In genomic region chr16:89670496-89671431, GRCh38 we compare ENCODE assay signal across 14 cellular contexts. TPM values are rescaled to one million over a fixed set of nuclear protein-coding genes. Genes with fewer than 3 reads are reported as not detected.
DNase-seq lines count a peak whose midpoint lies in the region; ATAC-seq and TF ChIP-seq lines count a peak whose summit lies in the region.
"Had no signal": no experiment of that assay in that cellular context is flagged by ENCODE, and none has a peak within 500 bp of the region (broad histone marks: within the 10 kb centered on the region; RNA-seq: fewer than 3 reads in every experiment).

No MANE protein-coding gene starts in this region.

- H3K9me3 ChIP-seq in A673 (ENCODE audit: low read depth, low read length, poor library complexity, severe bottlenecking) (no peaks in the 10 kb centered on the region), HCT116 (ENCODE audit: control insufficient read depth in 1 of 2, insufficient read depth in 1 of 2, low read depth in 1 of 2, low read length in 2 of 2) (peaks cover 1 to 5% of the 10 kb centered on the region in 2 experiments; a peak in 1 of 4 replicates), SK-N-SH (no peaks in the 10 kb centered on the region)
- H3K9me3 ChIP-seq: HAP-1 had no signal

- DNase-seq in A673 (ENCODE audit: low spot score) (no peak), HCT116 (ENCODE audit: low read depth, low spot score) (no peak), SK-N-SH (no peak), fibroblast of villous mesenchyme (ENCODE audit: low read depth) (peak; percentile 44), NCI-H187 (lab: John Stamatoyannopoulos, UW) (no peak), HT-29 (ENCODE audit: low spot score) (no peak), NCI-H1105 (lab: John Stamatoyannopoulos, UW) (no peak)
- DNase-seq: activated CD4-positive, alpha-beta T cell treated with anti-CD3 and anti-CD28 coated beads, Interleukin-2, amount 10 ng/mL, durations not matched to agents 24 days and 14 days; CD4-positive, CD25-positive, alpha-beta regulatory T cell; central memory CD4-positive, alpha-beta T cell; NCI-H2081 treated with DMSO at 0.1 percent for 48 hours; stimulated activated naive B cell treated with anti-CD40 and anti-IgM and Interleukin-4, amounts not matched to agents 10 μg/mL and 1 μg/mL and 100 μg/mL, for 72 hours had no signal

- H3K79me2 ChIP-seq in HCT116 (ENCODE audit: insufficient read depth, low read length) (no peaks in the 10 kb centered on the region), SK-N-SH (ENCODE audit: insufficient read depth) (no peaks in the 10 kb centered on the region)

- H4K20me1 ChIP-seq in HCT116 (ENCODE audit: insufficient read depth): no peaks in the 10 kb centered on the region
- no peaks in the 10 kb centered on the region for H4K20me1 ChIP-seq in SK-N-SH (ENCODE audit: insufficient read depth)

- RAD21 ChIA-PET in HCT116 (lab: Charles Lee; ENCODE audit: low non-redundant PET in 1 of 2, low total read pairs in 2 of 2, uncharacterized antibody in 2 of 2, unreplicated experiment in 2 of 2): interaction anchor here in 1 of 2 experiments (0.6 kb wide), 1 partner anchor 37 kb away, joined by 3 read pairs; no protein-coding TSS in a partner anchor

- no peaks in the 10 kb centered on the region for H3K36me3 ChIP-seq in A673 (ENCODE audit: insufficient read depth, low read length, poor library complexity, severe bottlenecking)
- no peaks in the 10 kb centered on the region for H3K36me3 ChIP-seq in HCT116 (ENCODE audit: control insufficient read depth in 1 of 2, insufficient read depth in 2 of 2, low read length in 2 of 2)
- peaks cover 0 to 4% of the 10 kb centered on the region in 2 experiments for H3K36me3 ChIP-seq in SK-N-SH (replicated peaks in 1 of 2; ENCODE audit: control insufficient read depth in 1 of 2, insufficient read depth in 2 of 2, low read length in 1 of 2)
- H3K36me3 ChIP-seq: HAP-1 had no signal

- H2AFZ ChIP-seq in HCT116 (ENCODE audit: low read depth, low read length, poor library complexity, severe bottlenecking) (no peak overlapping the region), SK-N-SH (ENCODE audit: low read depth) (no peak overlapping the region)

- TF ChIP-seq POLR2A in HCT116 (IDR thresholded peaks at IDR 0.05; ENCODE audit: borderline replicate concordance, extremely low read depth, insufficient read depth, insufficient read length): no peak

- H3K9me2 ChIP-seq in HCT116 (ENCODE audit: insufficient read depth) (no peaks in the 10 kb centered on the region), SK-N-SH (no peaks in the 10 kb centered on the region)

- TF ChIP-seq RAD21 in HCT116 (IDR thresholded peaks at IDR 0.05; ENCODE audit: low read depth) (no peak), SK-N-SH (IDR thresholded peaks at IDR 0.05; ENCODE audit: low read length) (no peak)

- WGBS in SK-N-SH (ENCODE audit: low lambda C conversion rate): 86% methylated on average over 7 of the region's 10 CpGs

- no peak for TF ChIP-seq CTCF in A673 (conservative IDR thresholded peaks at IDR 0.05; ENCODE audit: low read depth, low read length)
- TF ChIP-seq CTCF in HCT116 (IDR thresholded peaks at IDR 0.05 in 2 of 3, conservative IDR thresholded peaks at IDR 0.05 in 1 of 3; ENCODE audit: borderline replicate concordance in 1 of 3, insufficient read depth in 1 of 3, low read depth in 2 of 3, low read length in 2 of 3): no peak
- TF ChIP-seq CTCF in SK-N-SH (IDR thresholded peaks at IDR 0.05): no peak
- TF ChIP-seq CTCF in fibroblast of villous mesenchyme (IDR thresholded peaks at IDR 0.05; ENCODE audit: insufficient read depth, low read depth, low read length): no peak

- H3K4me2 ChIP-seq in HCT116 (ENCODE audit: low read length) (no peak overlapping the region), SK-N-SH (0 out of 2 replicates have a peak overlapping the region, but pooled peaks have one; percentile 3)

- no peak; the same call in 1 of the 2 replicates for ATAC-seq in HCT116
- no peak for ATAC-seq in GM19397 (IDR thresholded peaks at IDR 0.05; ENCODE audit: unreplicated experiment)
- ATAC-seq: stimulated activated naive B cell treated with anti-CD40 and anti-IgM and Interleukin-4, amounts not matched to agents 10 μg/mL and 1 μg/mL and 100 μg/mL, for 72 hours had no signal

- BruUV-seq in A673 (replicated peaks; lab: Mats Ljungman, UMichigan): no TSS peak
- BruUV-seq in HCT116 (replicated peaks; lab: Mats Ljungman, UMichigan): TSS peak; percentile 15

- TF ChIP-seq EP300 in SK-N-SH (IDR thresholded peaks at IDR 0.05; ENCODE audit: borderline replicate concordance in 1 of 2, low read depth in 1 of 2, low read length in 1 of 2): no peak

- peaks cover 3% of the 10 kb centered on the region for H3K4me1 ChIP-seq in A673 (ENCODE audit: insufficient read depth, low read length, poor library complexity, severe bottlenecking)
- H3K4me1 ChIP-seq in HCT116 (ENCODE audit: control insufficient read depth in 1 of 2, insufficient read depth in 2 of 2, low read length in 2 of 2): peaks cover 0 to 5% of the 10 kb centered on the region in 2 experiments; a peak in 1 of 4 replicates
- no peaks in the 10 kb centered on the region for H3K4me1 ChIP-seq in SK-N-SH (ENCODE audit: control insufficient read depth in 1 of 2, insufficient read depth in 2 of 2, low read depth in 1 of 2, low read length in 1 of 2)
- H3K4me1 ChIP-seq: HAP-1 had no signal

- H3K27ac ChIP-seq in A673 (ENCODE audit: low read depth, low read length, poor library complexity, severe bottlenecking) (peak overlapping the region; percentile 24), HCT116 (ENCODE audit: low read depth, low read length) (peak overlapping the region; percentile 14; the same call in 1 of the 2 replicates), SK-N-SH (ENCODE audit: low read depth in 2 of 2, low read length in 1 of 2) (peak overlapping the region in 1 of 2 experiments; percentile 28; a peak in 2 of 4 replicates)

- H3K27me3 ChIP-seq in A673 (replicated peaks; ENCODE audit: insufficient read depth, low read depth, low read length, poor library complexity) (no peaks in the 10 kb centered on the region), HCT116 (ENCODE audit: insufficient read depth, low read length) (no peaks in the 10 kb centered on the region), SK-N-SH (ENCODE audit: insufficient read depth) (no peaks in the 10 kb centered on the region)

- no peak overlapping the region for H3K9ac ChIP-seq in HCT116 (ENCODE audit: low read length)
- no peak overlapping the region for H3K9ac ChIP-seq in SK-N-SH

- CTCF ChIA-PET in A673 (lab: Charles Lee): interaction anchor here (0.5 to 0.6 kb wide), 4 partner anchors 15 to 89 kb away, joined by 3 to 5 read pairs (median 4); no protein-coding TSS in a partner anchor
- CTCF ChIA-PET in HCT116 (lab: Charles Lee): no interaction called here
- CTCF ChIA-PET in SK-N-SH (lab: Yijun Ruan, JAX): interaction anchor here (1.0 kb wide), 1 partner anchor 190 kb away, joined by 3 read pairs; no protein-coding TSS in a partner anchor

- H3K4me3 ChIP-seq in A673 (ENCODE audit: low read depth, low read length, poor library complexity, severe bottlenecking) (no peak overlapping the region), HCT116 (replicated peaks in 1 of 2; ENCODE audit: low read depth in 1 of 2, low read length in 2 of 2) (no peak overlapping the region), SK-N-SH (ENCODE audit: low read depth in 2 of 2, low read length in 1 of 2) (no peak overlapping the region), fibroblast of villous mesenchyme (ENCODE audit: low read depth, low read length) (no peak overlapping the region)
- H3K4me3 ChIP-seq: HAP-1 had no signal

- intact Hi-C loops in A673 (cut with micrococcal nuclease; ENCODE audit: unreplicated experiment) (no loop called here), HCT116 (cut with micrococcal nuclease) (no loop called here)

- POLR2A ChIA-PET in A673 (lab: Charles Lee; ENCODE audit: low non-redundant PET): no interaction called here
- POLR2A ChIA-PET in HCT116 (lab: Charles Lee): interaction anchor here (0.6 to 0.8 kb wide), 2 partner anchors 9 to 111 kb away, joined by 3 read pairs; no protein-coding TSS in a partner anchor
- POLR2A ChIA-PET in SK-N-SH (lab: Yijun Ruan, JAX): no interaction called here

- peaks cover 4% of the 10 kb centered on the region for H3F3A ChIP-seq in SK-N-SH (replicated peaks; ENCODE audit: insufficient read depth)

RNA-seq across cellular contexts. Expression of gene SPATA33, which starts 13.1 kb away (rescaled TPM):
- total RNA-seq in A673 (2021) (39.1 and 46.7 TPM in 2 replicates), HCT116 (2021; ENCODE audit: unreplicated experiment) (24.9 TPM), fibroblast of villous mesenchyme (3.5 and 3.9 TPM in 2 replicates)
- 6.8 and 12.2 TPM in 2 replicates for polyA plus RNA-seq in HCT116 (2012)
- 7.2 and 8.5 TPM in 2 replicates for polyA plus RNA-seq in SK-N-SH (2012; rRNA removed)
- 4.7 and 5.6 TPM in 2 replicates for polyA plus RNA-seq in SK-N-SH (2012; cell fraction: cytosol; rRNA removed)
- polyA plus RNA-seq in SK-N-SH (2012; cell fraction: nucleus; rRNA removed): 25.2 and 26.5 TPM in 2 replicates
- 12.5 and 17.1 TPM in 2 replicates for total RNA-seq in HT-29 (2014; rRNA removed; shearing (Covaris generic))

RNA-seq across cellular contexts. Expression of gene CHMP1A, which starts 13.3 kb away (rescaled TPM):
- total RNA-seq in A673 (2021): 104 and 110 TPM in 2 replicates
- total RNA-seq in HCT116 (2021; ENCODE audit: unreplicated experiment): 158 TPM
- polyA plus RNA-seq in HCT116 (2012): 113 and 129 TPM in 2 replicates
- polyA plus RNA-seq in SK-N-SH (2012; rRNA removed): 138 and 143 TPM in 2 replicates
- 53.1 and 80.5 TPM in 2 replicates for polyA plus RNA-seq in SK-N-SH (2012; cell fraction: cytosol; rRNA removed)
- 210 and 292 TPM in 2 replicates for polyA plus RNA-seq in SK-N-SH (2012; cell fraction: nucleus; rRNA removed)
- 102 and 114 TPM in 2 replicates for total RNA-seq in fibroblast of villous mesenchyme
- 216 and 243 TPM in 2 replicates for total RNA-seq in HT-29 (2014; rRNA removed; shearing (Covaris generic))

RNA-seq across cellular contexts. Expression of gene CDK10, which starts 15.7 kb away (rescaled TPM):
- total RNA-seq in A673 (2021): 98.0 and 104 TPM in 2 replicates
- 165 TPM for total RNA-seq in HCT116 (2021; ENCODE audit: unreplicated experiment)
- polyA plus RNA-seq in HCT116 (2012): 180 and 191 TPM in 2 replicates
- 84.7 and 94.5 TPM in 2 replicates for polyA plus RNA-seq in SK-N-SH (2012; rRNA removed)
- polyA plus RNA-seq in SK-N-SH (2012; cell fraction: cytosol; rRNA removed): 25.8 and 40.4 TPM in 2 replicates
- polyA plus RNA-seq in SK-N-SH (2012; cell fraction: nucleus; rRNA removed): 517 and 551 TPM in 2 replicates
- total RNA-seq in fibroblast of villous mesenchyme: 35.8 and 51.0 TPM in 2 replicates
- 107 and 116 TPM in 2 replicates for total RNA-seq in HT-29 (2014; rRNA removed; shearing (Covaris generic))

RNA-seq across cellular contexts. Expression of gene SPATA2L, which starts 30.7 kb away (rescaled TPM):
- total RNA-seq in A673 (2021): 15.8 and 19.1 TPM in 2 replicates
- 50.5 TPM for total RNA-seq in HCT116 (2021; ENCODE audit: unreplicated experiment)
- polyA plus RNA-seq in HCT116 (2012): 31.9 and 37.5 TPM in 2 replicates
- polyA plus RNA-seq in SK-N-SH (2012; rRNA removed): 7.8 and 8.6 TPM in 2 replicates
- 3.8 and 6.4 TPM in 2 replicates for polyA plus RNA-seq in SK-N-SH (2012; cell fraction: cytosol; rRNA removed)
- polyA plus RNA-seq in SK-N-SH (2012; cell fraction: nucleus; rRNA removed): 12.2 and 23.8 TPM in 2 replicates
- 9.5 and 12.6 TPM in 2 replicates for total RNA-seq in fibroblast of villous mesenchyme
- 71.3 and 83.7 TPM in 2 replicates for total RNA-seq in HT-29 (2014; rRNA removed; shearing (Covaris generic))

RNA-seq across cellular contexts. Expression of gene VPS9D1, which starts 49.9 kb away (rescaled TPM):
- total RNA-seq in A673 (2021): 3.4 and 5.6 TPM in 2 replicates
- total RNA-seq in HCT116 (2021; ENCODE audit: unreplicated experiment): 4.2 TPM
- polyA plus RNA-seq in HCT116 (2012): 5.9 and 6.2 TPM in 2 replicates
- polyA plus RNA-seq in SK-N-SH (2012; rRNA removed): 9.2 and 10.1 TPM in 2 replicates
- polyA plus RNA-seq in SK-N-SH (2012; cell fraction: cytosol; rRNA removed): 2.8 and 4.8 TPM in 2 replicates
- polyA plus RNA-seq in SK-N-SH (2012; cell fraction: nucleus; rRNA removed): 50.4 and 75.0 TPM in 2 replicates
- total RNA-seq in fibroblast of villous mesenchyme: 9.9 and 11.0 TPM in 2 replicates
- total RNA-seq in HT-29 (2014; rRNA removed; shearing (Covaris generic)): 11.7 and 19.1 TPM in 2 replicates
